8 cellular contexts compared by ENCODE assay signal in the genomic region with DNA sequence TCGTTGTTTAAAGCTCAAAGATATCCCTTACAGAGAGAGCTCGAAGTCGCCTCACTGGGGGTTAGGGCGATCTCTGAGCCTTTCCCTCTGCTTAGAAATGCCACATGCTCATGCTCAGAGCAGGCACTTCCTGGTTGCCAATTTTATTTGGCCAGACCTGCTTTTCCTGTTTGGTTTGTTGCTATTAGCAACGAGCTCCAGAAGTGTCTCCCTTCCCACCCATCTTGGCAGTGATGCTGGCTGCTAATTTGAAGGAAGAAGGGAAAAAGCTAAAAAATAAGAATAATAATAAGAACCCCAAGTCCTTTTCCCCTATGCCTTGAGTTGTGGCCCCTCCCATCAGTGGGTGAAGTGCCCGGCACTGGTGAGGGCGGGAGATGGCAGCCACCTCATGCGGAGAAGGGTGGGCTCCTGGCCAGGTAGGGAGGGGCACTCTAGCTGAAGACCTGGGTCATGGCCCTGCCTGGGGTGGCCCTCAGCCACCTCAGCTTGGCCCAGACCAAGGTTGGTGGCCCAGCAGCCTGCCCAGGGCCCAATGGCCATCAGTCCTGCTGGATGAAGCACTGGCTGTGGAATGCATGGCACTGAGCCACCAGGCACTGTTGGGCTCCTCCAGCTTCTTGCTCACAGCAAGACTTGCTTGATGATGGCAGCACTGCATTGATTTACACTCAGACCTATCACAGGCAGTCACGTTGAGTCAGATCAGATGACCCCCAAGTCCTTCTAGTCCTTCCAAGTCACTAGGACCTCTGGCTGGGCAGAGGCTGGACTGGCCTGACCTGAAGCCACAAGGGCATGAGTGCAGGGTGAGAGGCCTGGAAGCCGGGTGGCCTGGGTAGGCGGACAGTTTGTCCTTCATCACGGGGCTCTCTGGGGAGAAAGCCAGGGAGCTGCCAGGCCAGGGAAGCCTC.
DNase-seq lines count a peak whose midpoint lies in the region; ATAC-seq and TF ChIP-seq lines count a peak whose summit lies in the region.

No MANE protein-coding gene starts in this region.

- peak overlapping the region in 2 of 10 donors; percentile 30 to 55 for H3K4me3 Mint-ChIP-seq in naive thymus-derived CD8-positive, alpha-beta T cell

- H3K27me3 Mint-ChIP-seq in naive thymus-derived CD8-positive, alpha-beta T cell: no peaks in the 10 kb centered on the region

- no peak for TF ChIP-seq CTCF in esophagus squamous epithelium (IDR thresholded peaks at IDR 0.05)

- peak overlapping the region; percentile 80 to 92 (median 88) for H3K27ac ChIP-seq in esophagus squamous epithelium

- H3K9me3 ChIP-seq in esophagus squamous epithelium: no peaks in the 10 kb centered on the region

- H3K36me3 ChIP-seq in esophagus squamous epithelium: peaks cover 4 to 40% (median 4%) of the 10 kb centered on the region in 3 donors

- H3K4me1 ChIP-seq in esophagus squamous epithelium: peaks cover 18 to 50% (median 38%) of the 10 kb centered on the region in 3 donors

- POLR2A ChIA-PET in naive thymus-derived CD8-positive, alpha-beta T cell (lab: Charles Lee): interaction anchor here (0.9 to 1.4 kb wide), 3 partner anchors 9 to 34 kb away, joined by 3 read pairs; no protein-coding TSS in a partner anchor

- H3K4me3 ChIP-seq in esophagus squamous epithelium: peak overlapping the region in 3 of 4 donors; percentile 6 to 24 (median 18)

- 13 to 45% methylated on average over 5 to 11 of the region's 12 CpGs for WGBS in esophagus squamous epithelium, 2 donors

- peaks cover 8 to 27% (median 23%) of the 10 kb centered on the region in 4 donors for H3K4me1 Mint-ChIP-seq in naive thymus-derived CD8-positive, alpha-beta T cell

- DNase-seq in SIG-M5 treated with dmso at 0.1 percent for 504 hours (lab: John Stamatoyannopoulos, UW; ENCODE audit: unreplicated experiment) (peak; percentile 20), SIG-M5 (lab: John Stamatoyannopoulos, UW) (no peak), RKO (ENCODE audit: low spot score) (peak; percentile 32), esophagus squamous epithelium (lab: John Stamatoyannopoulos, UW) (peak; percentile 13)
- peak in 2 of 10 donors; percentile 6 to 21 for DNase-seq in naive thymus-derived CD8-positive, alpha-beta T cell
- DNase-seq in activated CD4-positive, alpha-beta T cell treated with anti-CD3 and anti-CD28 coated beads, Interleukin-2, amount 50 U/mL, for 4 hours: no peak

- ATAC-seq in naive thymus-derived CD8-positive, alpha-beta T cell: peak; percentile 65 to 73
- no peak for ATAC-seq in HG02981 (IDR thresholded peaks at IDR 0.05; ENCODE audit: unreplicated experiment)
- ATAC-seq in HG02840 (IDR thresholded peaks at IDR 0.05; ENCODE audit: low FRiP score, unreplicated experiment): no peak

- intact Hi-C loops in esophagus squamous epithelium (cut with DNase I): loop anchor here (10.0 kb wide), 1 partner anchor 56 kb away; no protein-coding TSS in a partner anchor

- H3K27me3 ChIP-seq in esophagus squamous epithelium: no peaks in the 10 kb centered on the region

- H3K27ac Mint-ChIP-seq in naive thymus-derived CD8-positive, alpha-beta T cell: peak overlapping the region in 9 of 10 donors; percentile 30 to 88 (median 70)

- no peaks in the 10 kb centered on the region for H3K9me3 Mint-ChIP-seq in naive thymus-derived CD8-positive, alpha-beta T cell

- TF ChIP-seq POLR2A in esophagus squamous epithelium (IDR thresholded peaks at IDR 0.05): peak in 1 of 4 donors; percentile 24

- peaks cover 0 to 33% (median 11%) of the 10 kb centered on the region in 3 donors for H3K36me3 Mint-ChIP-seq in naive thymus-derived CD8-positive, alpha-beta T cell

Comparison
In these comparisons a context has a peak if more than half of its experiments do, and no peak if none do; other contexts are left out.
1. DNase-seq: peak in SIG-M5 treated with dmso at 0.1 percent for 504 hours (single experiment), RKO (single experiment) and esophagus squamous epithelium (single experiment); none in SIG-M5 (single experiment) and activated CD4-positive, alpha-beta T cell treated with anti-CD3 and anti-CD28 coated beads, Interleukin-2, amount 50 U/mL, for 4 hours (0 of 2).
2. ATAC-seq: peak in naive thymus-derived CD8-positive, alpha-beta T cell (2 of 2); none in HG02981 (single experiment) and HG02840 (single experiment).